Comparison of ENCODE assay signal across 13 cellular contexts in the genomic region with DNA sequence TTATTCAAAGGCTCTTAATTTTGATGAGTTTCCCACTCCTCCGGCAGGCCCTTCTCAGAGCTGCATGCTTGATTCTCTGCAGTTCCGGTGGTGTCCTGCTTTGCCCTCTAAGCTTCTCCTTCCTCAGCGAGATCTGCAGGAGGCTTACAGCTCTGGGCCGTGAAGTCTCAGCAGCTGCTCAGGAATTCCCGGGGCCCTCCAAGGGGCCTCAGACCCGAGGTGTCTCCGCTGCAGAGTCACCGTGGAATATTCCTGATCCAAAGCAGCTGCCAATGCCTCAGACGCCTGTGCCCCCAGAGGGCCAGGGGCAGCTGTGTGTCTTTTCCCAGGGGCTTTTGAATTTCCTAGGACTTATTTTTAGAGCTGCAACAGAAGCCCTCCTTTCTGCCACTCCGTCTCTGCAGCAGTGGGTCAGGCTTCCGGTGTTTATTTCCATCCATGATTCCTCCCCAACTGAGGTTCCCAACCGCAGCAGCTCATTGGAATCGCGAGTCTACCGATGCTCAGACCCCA. TPM values are rescaled to one million over a fixed set of nuclear protein-coding genes. Genes with fewer than 3 reads are reported as not detected.
DNase-seq lines count a peak whose midpoint lies in the region; ATAC-seq, FAIRE-seq and TF ChIP-seq lines count a peak whose summit lies in the region.
"Had no signal": no experiment of that assay in that cellular context is flagged by ENCODE, and none has a peak within 500 bp of the region (broad histone marks: within the 10 kb centered on the region; RNA-seq: fewer than 3 reads in every experiment).

No MANE protein-coding gene starts in this region.

- peaks cover 77% of the 10 kb centered on the region for H3K4me1 Mint-ChIP-seq in dendritic cell treated with granulocyte-macrophage colony-stimulating factor and Interleukin-4, amounts not matched to agents 40 ng/mL and 50 ng/mL, for 4 days (ENCODE audit: low read depth)

- H3K27me3 Mint-ChIP-seq in dendritic cell treated with granulocyte-macrophage colony-stimulating factor and Interleukin-4, amounts not matched to agents 40 ng/mL and 50 ng/mL, for 4 days: no peaks in the 10 kb centered on the region

- no peaks in the 10 kb centered on the region for H3K9me3 ChIP-seq in mesodermal cell (ENCODE audit: control insufficient read depth, low read length)

- peaks cover 14% of the 10 kb centered on the region for H3K4me1 ChIP-seq in mesodermal cell (ENCODE audit: control insufficient read depth, insufficient read depth, low read length, poor library complexity, severe bottlenecking)
- H3K4me1 ChIP-seq: foreskin keratinocyte had no signal

- H3K27ac ChIP-seq in mesodermal cell (ENCODE audit: low read depth, low read length, severe bottlenecking): peak overlapping the region; percentile 86
- H3K27ac ChIP-seq: foreskin keratinocyte, RWPE1 had no signal

- peak; percentile 67 for DNase-seq in D721Med (ENCODE audit: insufficient read length, low spot score)
- DNase-seq in NCI-H2171 treated with DMSO at 0.1 percent for 48 hours (lab: John Stamatoyannopoulos, UW): peak; percentile 95
- DNase-seq in NCI-H1694 (lab: John Stamatoyannopoulos, UW): no peak
- DNase-seq in SW 1271 (lab: John Stamatoyannopoulos, UW): no peak
- no peak for DNase-seq in H54 (ENCODE audit: insufficient read length, low spot score)
- DNase-seq: activated B cell treated with CpG ODN at 0.5 μM for 24 hours, cerebellar nuclear complex, foreskin keratinocyte, NCI-H2029 had no signal

- H3K36me3 Mint-ChIP-seq in dendritic cell treated with granulocyte-macrophage colony-stimulating factor and Interleukin-4, amounts not matched to agents 40 ng/mL and 50 ng/mL, for 4 days (ENCODE audit: low read depth): no peaks in the 10 kb centered on the region

- no peaks in the 10 kb centered on the region for H3K9me3 Mint-ChIP-seq in dendritic cell treated with granulocyte-macrophage colony-stimulating factor and Interleukin-4, amounts not matched to agents 40 ng/mL and 50 ng/mL, for 4 days
- H3K9me3 Mint-ChIP-seq: activated B cell treated with CpG ODN at 0.5 μM for 24 hours had no signal

- H3K36me3 ChIP-seq in mesodermal cell (ENCODE audit: control insufficient read depth, insufficient read depth, low read length): no peaks in the 10 kb centered on the region

- no peak for TF ChIP-seq CTCF in D721Med (IDR thresholded peaks at IDR 0.05; ENCODE audit: insufficient read depth, missing control alignments)

- FAIRE-seq in D721Med (lab: Jason Lieb, UNC): no peak
- FAIRE-seq in H54 (lab: Jason Lieb, UNC): no peak

- no peak for ATAC-seq in HG03342 (IDR thresholded peaks at IDR 0.05; ENCODE audit: unreplicated experiment)
- ATAC-seq: foreskin keratinocyte had no signal

- peak overlapping the region; percentile 47 for H3K4me3 Mint-ChIP-seq in dendritic cell treated with granulocyte-macrophage colony-stimulating factor and Interleukin-4, amounts not matched to agents 40 ng/mL and 50 ng/mL, for 4 days
- H3K4me3 Mint-ChIP-seq: activated B cell treated with CpG ODN at 0.5 μM for 24 hours had no signal

- TF ChIP-seq POLR2A in H54 (IDR thresholded peaks at IDR 0.05; ENCODE audit: low read depth, low read length): no peak

- H3K4me3 ChIP-seq in mesodermal cell (ENCODE audit: extremely low read depth, insufficient read depth, low read length, poor library complexity, severe bottlenecking): no peak overlapping the region

- intact Hi-C loops in dendritic cell treated with granulocyte-macrophage colony-stimulating factor and Interleukin-4, amounts not matched to agents 40 ng/mL and 50 ng/mL, for 4 days (cut with micrococcal nuclease): no loop called here

- WGBS in mesodermal cell (ENCODE audit: insufficient coverage in 2 of 2), 2 experiments: 10 to 15% methylated on average over 14 to 15 of the region's 15 CpGs

- peak overlapping the region; percentile 83 for H3K27ac Mint-ChIP-seq in dendritic cell treated with granulocyte-macrophage colony-stimulating factor and Interleukin-4, amounts not matched to agents 40 ng/mL and 50 ng/mL, for 4 days
- H3K27ac Mint-ChIP-seq: activated B cell treated with CpG ODN at 0.5 μM for 24 hours had no signal

RNA-seq across cellular contexts. Expression of a gene that starts 37.2 kb away (rescaled TPM):
- 20.9 TPM for polyA plus RNA-seq in mesodermal cell (2013, experiment 1 of 2)
- 19.9 TPM for polyA plus RNA-seq in mesodermal cell (2013, experiment 2 of 2)

RNA-seq across cellular contexts. Expression of a gene that starts 56.1 kb away (rescaled TPM):
- 4.0 TPM for polyA plus RNA-seq in mesodermal cell (2013, experiment 1 of 2)
- 1.4 TPM for polyA plus RNA-seq in mesodermal cell (2013, experiment 2 of 2)

Comparison
In these comparisons a context has a peak if more than half of its experiments do, and no peak if none do; other contexts are left out.
1. DNase-seq: peak in D721Med (single experiment) and NCI-H2171 treated with DMSO at 0.1 percent for 48 hours (single experiment); none in NCI-H1694 (single experiment), SW 1271 (0 of 2) and H54 (single experiment).